ENCODE assay signal across 13 cellular contexts in the genomic region with DNA sequence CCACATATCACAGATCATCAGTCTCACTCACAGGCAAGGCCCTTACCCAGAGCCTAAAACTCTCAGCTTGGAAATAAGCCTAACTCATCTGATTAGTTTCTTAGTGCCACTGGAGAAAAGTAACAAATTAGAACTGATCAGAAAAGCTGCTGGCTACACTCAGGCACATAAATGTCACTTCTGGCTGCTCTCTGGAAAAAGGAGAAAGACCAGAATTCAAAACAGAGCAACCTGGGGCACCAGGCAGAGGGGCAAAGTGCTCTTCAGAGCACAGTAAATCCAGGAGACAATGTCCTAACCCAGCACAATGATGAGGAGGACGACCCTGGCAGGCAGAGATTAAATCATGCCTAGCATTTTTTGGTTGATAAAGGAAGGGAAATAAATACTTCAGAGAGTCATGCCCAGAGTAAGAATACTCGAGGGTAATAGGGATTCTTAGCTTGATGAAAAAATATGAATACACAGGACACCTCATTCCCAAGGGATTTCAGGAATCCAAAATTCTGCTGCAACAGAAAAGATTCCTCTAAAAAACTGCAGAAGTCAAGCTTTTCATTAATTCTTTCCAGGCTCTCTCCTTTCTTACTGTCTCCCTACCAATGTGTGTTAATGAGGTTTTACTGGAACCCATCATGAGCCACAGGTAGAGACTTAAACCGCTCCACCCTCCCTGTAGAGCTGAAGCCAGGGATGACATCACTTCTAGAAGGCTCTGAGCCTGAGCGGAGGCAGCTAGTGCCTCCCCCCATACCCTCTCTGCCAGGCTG. TPM values are rescaled to one million over a fixed set of nuclear protein-coding genes. Genes with fewer than 3 reads are reported as not detected.
DNase-seq lines count a peak whose midpoint lies in the region; ATAC-seq, FAIRE-seq and TF ChIP-seq lines count a peak whose summit lies in the region.
"Had no signal": no experiment of that assay in that cellular context is flagged by ENCODE, and none has a peak within 500 bp of the region (broad histone marks: within the 10 kb centered on the region; RNA-seq: fewer than 3 reads in every experiment).

No MANE protein-coding gene starts in this region.

- H3K27ac Mint-ChIP-seq in type B pancreatic cell, result peak overlapping the region; percentile 98
- H3K27ac Mint-ChIP-seq: immature natural killer cell had no signal

- peaks cover 5% of the 10 kb centered on the region for H3K27me3 Mint-ChIP-seq in type B pancreatic cell

- no peak for ATAC-seq in HG03342 (IDR thresholded peaks at IDR 0.05; ENCODE audit: unreplicated experiment)

- peak overlapping the region; percentile 92 for H3K4me3 Mint-ChIP-seq in type B pancreatic cell

- no peak for TF ChIP-seq POLR2A in H54 (IDR thresholded peaks at IDR 0.05; ENCODE audit: low read depth, low read length)

- TF ChIP-seq CTCF in VCaP (conservative IDR thresholded peaks at IDR 0.05), result no peak
- no peak for TF ChIP-seq CTCF in type B pancreatic cell (conservative IDR thresholded peaks at IDR 0.05)

- no peak for FAIRE-seq in H54 (lab: Jason Lieb, UNC)

- peaks cover 43% of the 10 kb centered on the region for H3K4me1 Mint-ChIP-seq in type B pancreatic cell (ENCODE audit: unreplicated experiment)

- H3K36me3 Mint-ChIP-seq in type B pancreatic cell, result peaks cover 21% of the 10 kb centered on the region
- H3K36me3 Mint-ChIP-seq: immature natural killer cell had no signal

- peak overlapping the region; percentile 93 for H3K27ac ChIP-seq in VCaP
- H3K27ac ChIP-seq: coronary artery had no signal

- no peaks in the 10 kb centered on the region for H3K9me3 Mint-ChIP-seq in type B pancreatic cell
- H3K9me3 Mint-ChIP-seq: immature natural killer cell had no signal

- peak; percentile 12 for DNase-seq in NCI-H2029 (lab: John Stamatoyannopoulos, UW)
- no peak for DNase-seq in NCI-H2029 treated with DMSO at 0.1 percent for 48 hours (lab: John Stamatoyannopoulos, UW)
- DNase-seq in glomerular visceral epithelial cell (ENCODE audit: extremely low spot score), result peak; percentile 49
- DNase-seq in type B pancreatic cell (ENCODE audit: extremely low spot score, unreplicated experiment), result no peak
- no peak for DNase-seq in pons (ENCODE audit: low spot score)
- DNase-seq in H54 (ENCODE audit: insufficient read length, low spot score), result no peak
- DNase-seq: immature natural killer cell; NCI-H146; retina; stimulated activated CD8-positive, alpha-beta memory T cell treated with anti-CD3 and anti-CD28 coated beads, Interleukin-4, amount 100 ng/mL, for 48 hours had no signal

RNA-seq across cellular contexts. Expression of a gene that starts 3.6 kb away (rescaled TPM):
- total RNA-seq in type B pancreatic cell (ENCODE audit: low replicate concordance), result 164 and 375 TPM in 2 replicates

Comparison
In these comparisons a context has a peak if more than half of its experiments do, and no peak if none do; other contexts are left out.
1. DNase-seq: peak in NCI-H2029 (single experiment) and glomerular visceral epithelial cell (single experiment); none in NCI-H2029 treated with DMSO at 0.1 percent for 48 hours (single experiment), type B pancreatic cell (single experiment), pons (single experiment) and H54 (single experiment).